18 cellular contexts compared by ENCODE assay signal in the genomic region with DNA sequence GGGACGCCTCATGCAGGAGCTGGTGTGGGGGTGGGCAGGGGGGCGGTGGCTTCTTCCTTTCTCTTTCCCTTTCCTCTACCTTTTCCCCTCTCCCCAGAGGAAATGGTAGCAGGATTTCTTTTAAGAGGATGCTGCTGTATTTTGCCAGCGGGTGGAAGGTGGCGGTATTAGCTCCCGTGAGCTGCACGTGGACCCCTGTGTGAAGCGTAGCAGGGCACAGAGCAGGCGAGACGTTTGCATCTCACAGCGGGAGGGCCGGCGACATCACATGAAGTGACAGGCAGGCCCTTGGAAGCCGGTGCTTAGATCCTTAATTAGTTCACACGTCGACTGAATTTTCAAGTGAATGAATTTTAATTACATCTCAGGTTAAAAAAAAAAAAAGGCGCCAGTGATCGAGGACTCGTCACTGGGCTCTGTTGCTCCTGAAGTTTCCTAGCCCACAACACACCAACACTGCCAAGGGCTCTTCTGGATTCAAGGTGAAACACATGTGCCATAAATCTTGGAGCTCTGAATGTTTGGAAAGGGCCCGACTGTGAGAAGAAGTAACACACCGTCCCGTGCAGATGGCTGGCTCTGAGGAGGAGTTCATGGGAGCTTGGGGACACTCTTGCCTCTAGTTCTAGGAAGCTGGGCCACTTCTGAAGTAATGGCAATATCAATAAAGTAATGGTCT. TPM values are rescaled to one million over a fixed set of nuclear protein-coding genes. Genes with fewer than 3 reads are reported as not detected.
A peak's percentile ranks its signal among the peaks of the same experiment; 100 is the strongest.
DNase-seq lines count a peak whose midpoint lies in the region; ATAC-seq and TF ChIP-seq lines count a peak whose summit lies in the region.
"Had no signal": no experiment of that assay in that cellular context is flagged by ENCODE, and none has a peak within 500 bp of the region (broad histone marks: within the 10 kb centered on the region; RNA-seq: fewer than 3 reads in every experiment).

No MANE protein-coding gene starts in this region.

- no peaks in the 10 kb centered on the region for H3K27me3 ChIP-seq in GM23338 (ENCODE audit: insufficient read depth)
- no peaks in the 10 kb centered on the region for H3K27me3 ChIP-seq in endodermal cell (ENCODE audit: control insufficient read depth, insufficient read depth, low read length, poor library complexity, severe bottlenecking)
- no peaks in the 10 kb centered on the region for H3K27me3 ChIP-seq in osteoblast (ENCODE audit: insufficient read depth, low read length)
- H3K27me3 ChIP-seq in CD4-positive, alpha-beta memory T cell (ENCODE audit: insufficient read depth, low read length): no peaks in the 10 kb centered on the region

- no peaks in the 10 kb centered on the region for H3K9me2 ChIP-seq in GM23338 (ENCODE audit: insufficient read depth)

- peak; percentile 52 for ATAC-seq in GM23338
- no peak for ATAC-seq in GM21737 (IDR thresholded peaks at IDR 0.05; ENCODE audit: unreplicated experiment)
- ATAC-seq: naive thymus-derived CD8-positive, alpha-beta T cell; stimulated activated naive CD8-positive, alpha-beta T cell treated with anti-CD3 and anti-CD28 coated beads, Interleukin-15, Interleukin-2, amounts not matched to agents 100 U/mL and 50 U/mL, for 24 hours had no signal

- CTCF ChIA-PET in CD4-positive, alpha-beta memory T cell (lab: Charles Lee; ENCODE audit: partially characterized antibody): no interaction called here

- WGBS in endodermal cell (ENCODE audit: insufficient coverage in 1 of 2, insufficient read length in 1 of 2), 2 experiments: 71 to 72% methylated on average over 14 to 18 of the region's 21 CpGs

- intact Hi-C loops in CD4-positive, alpha-beta memory T cell (cut with micrococcal nuclease): no loop called here

- POLR2A ChIA-PET in CD4-positive, alpha-beta memory T cell (lab: Charles Lee; ENCODE audit: partially characterized antibody): interaction anchor here (0.5 kb wide), 1 partner anchor 411 kb away, joined by 5 read pairs; no protein-coding TSS in a partner anchor

- H2AFZ ChIP-seq in GM23338 (no peak overlapping the region), osteoblast (ENCODE audit: low read length) (peak overlapping the region; percentile 34)

- H3K4me3 Mint-ChIP-seq in GM23338 (no peak overlapping the region), endodermal cell (no peak overlapping the region)
- no peak overlapping the region for H3K4me3 Mint-ChIP-seq in CD4-positive, alpha-beta memory T cell
- H3K4me3 Mint-ChIP-seq: CD14-positive monocyte; naive thymus-derived CD8-positive, alpha-beta T cell; type B pancreatic cell had no signal

- H3K4me3 ChIP-seq in GM23338: no peak overlapping the region
- H3K4me3 ChIP-seq in endodermal cell (ENCODE audit: low read length): no peak overlapping the region
- no peak overlapping the region for H3K4me3 ChIP-seq in osteoblast (ENCODE audit: insufficient read depth, low read length)
- no peak overlapping the region for H3K4me3 ChIP-seq in CD4-positive, alpha-beta memory T cell (ENCODE audit: low read length in 2 of 2)
- H3K4me3 ChIP-seq: lung, prostate gland had no signal

- TF ChIP-seq CTCF in GM23338 (conservative IDR thresholded peaks at IDR 0.05; ENCODE audit: low read depth in 2 of 2): 0 out of 4 replicates have a peak, but pooled peaks of 1 of the 2 experiments have one; percentile 3
- TF ChIP-seq CTCF in endodermal cell (conservative IDR thresholded peaks at IDR 0.05): no peak
- TF ChIP-seq CTCF in osteoblast (IDR thresholded peaks at IDR 0.05; ENCODE audit: extremely low read depth, low read depth, low read length): no peak

- H3K79me2 ChIP-seq in GM23338 (replicated peaks; ENCODE audit: insufficient read depth) (no peaks in the 10 kb centered on the region), osteoblast (ENCODE audit: insufficient read depth, low read length) (no peaks in the 10 kb centered on the region)

- H3K36me3 Mint-ChIP-seq in GM23338 (ENCODE audit: low read depth) (peaks cover 4% of the 10 kb centered on the region; the same call in 1 of the 3 replicates), endodermal cell (ENCODE audit: low read depth) (peaks cover 47% of the 10 kb centered on the region)
- peaks cover 3 to 15% of the 10 kb centered on the region in 2 donors for H3K36me3 Mint-ChIP-seq in CD4-positive, alpha-beta memory T cell

- H3K9me3 ChIP-seq in endodermal cell (ENCODE audit: control insufficient read depth, low read length) (no peaks in the 10 kb centered on the region), osteoblast (ENCODE audit: low read depth, low read length) (no peaks in the 10 kb centered on the region)
- no peaks in the 10 kb centered on the region for H3K9me3 ChIP-seq in CD4-positive, alpha-beta memory T cell (ENCODE audit: control insufficient read depth in 1 of 2, low read length in 2 of 2)
- H3K9me3 ChIP-seq: prostate gland had no signal

- peak overlapping the region; percentile 69; the same call in 1 of the 2 replicates for H3K27ac ChIP-seq in GM23338 (ENCODE audit: low read depth)
- no peak overlapping the region for H3K27ac ChIP-seq in endodermal cell (ENCODE audit: low read depth, low read length)
- H3K27ac ChIP-seq in osteoblast (ENCODE audit: low read depth, low read length): peak overlapping the region; percentile 65
- no peak overlapping the region for H3K27ac ChIP-seq in CD4-positive, alpha-beta memory T cell (ENCODE audit: low read depth, low read length)
- H3K27ac ChIP-seq: prostate gland, VCaP had no signal

- H3K9ac ChIP-seq in endodermal cell (ENCODE audit: extremely low read depth, low read length, poor library complexity, severe bottlenecking): no peak overlapping the region

- H3K4me1 ChIP-seq in GM23338 (ENCODE audit: insufficient read depth) (peaks cover 13% of the 10 kb centered on the region; the same call in 1 of the 2 replicates), endodermal cell (ENCODE audit: control insufficient read depth, insufficient read depth, low read length) (no peaks in the 10 kb centered on the region), osteoblast (ENCODE audit: insufficient read depth, low read length) (peaks cover 11% of the 10 kb centered on the region)
- H3K4me1 ChIP-seq in CD4-positive, alpha-beta memory T cell (ENCODE audit: insufficient read depth, low read length): no peaks in the 10 kb centered on the region
- H3K4me1 ChIP-seq: prostate gland had no signal

- DNase-seq in GM23338 (ENCODE audit: low spot score) (peak; percentile 63), NCI-H69 (lab: John Stamatoyannopoulos, UW) (peak; percentile 14), endodermal cell (peak; percentile 90), osteoblast (ENCODE audit: insufficient read length, low spot score, missing footprints) (peak; percentile 90)
- no peak for DNase-seq in activated naive CD4-positive, alpha-beta T cell treated with Interleukin-2 at 50 U/mL for 16 hours
- DNase-seq in CD4-positive, alpha-beta memory T cell: no peak
- DNase-seq: DMS79; MM.1S; NCI-H2081; stimulated activated naive CD8-positive, alpha-beta T cell treated with anti-CD3 and anti-CD28 coated beads, Interleukin-15, Interleukin-2, amounts not matched to agents 100 U/mL and 50 U/mL, for 24 hours; T-helper 1 cell had no signal

- H3K27ac Mint-ChIP-seq in GM23338 (no peak overlapping the region), endodermal cell (no peak overlapping the region)
- H3K27ac Mint-ChIP-seq in CD4-positive, alpha-beta memory T cell: no peak overlapping the region
- H3K27ac Mint-ChIP-seq: type B pancreatic cell had no signal

- no peaks in the 10 kb centered on the region; the same call in 1 of the 2 replicates for H4K20me1 ChIP-seq in GM23338 (replicated peaks; ENCODE audit: insufficient read depth)
- no peaks in the 10 kb centered on the region for H4K20me1 ChIP-seq in osteoblast (ENCODE audit: insufficient read depth, low read length)

- H3K36me3 ChIP-seq in GM23338 (ENCODE audit: insufficient read depth) (no peaks in the 10 kb centered on the region), endodermal cell (ENCODE audit: control insufficient read depth, insufficient read depth, low read length) (peaks cover 34% of the 10 kb centered on the region), osteoblast (ENCODE audit: insufficient read depth, low read length) (peaks cover 9% of the 10 kb centered on the region)
- no peaks in the 10 kb centered on the region for H3K36me3 ChIP-seq in CD4-positive, alpha-beta memory T cell (ENCODE audit: insufficient read depth, low read length)
- H3K36me3 ChIP-seq: prostate gland had no signal

- H3K27me3 Mint-ChIP-seq in GM23338 (ENCODE audit: insufficient read depth, low read depth, poor library complexity): peaks cover 14% of the 10 kb centered on the region
- no peaks in the 10 kb centered on the region for H3K27me3 Mint-ChIP-seq in endodermal cell (ENCODE audit: insufficient read depth)
- H3K27me3 Mint-ChIP-seq in CD4-positive, alpha-beta memory T cell: no peaks in the 10 kb centered on the region
- H3K27me3 Mint-ChIP-seq: naive thymus-derived CD8-positive, alpha-beta T cell; type B pancreatic cell had no signal

- no peaks in the 10 kb centered on the region for H3K9me3 Mint-ChIP-seq in GM23338
- no peaks in the 10 kb centered on the region for H3K9me3 Mint-ChIP-seq in endodermal cell
- H3K9me3 Mint-ChIP-seq in CD4-positive, alpha-beta memory T cell: peaks cover 0 to 1% (median 0%) of the 10 kb centered on the region in 8 donors
- H3K9me3 Mint-ChIP-seq: naive thymus-derived CD8-positive, alpha-beta T cell; type B pancreatic cell had no signal

- peaks cover 26% of the 10 kb centered on the region for H3K4me1 Mint-ChIP-seq in GM23338
- peaks cover 23% of the 10 kb centered on the region for H3K4me1 Mint-ChIP-seq in endodermal cell
- H3K4me1 Mint-ChIP-seq in CD4-positive, alpha-beta memory T cell: no peaks in the 10 kb centered on the region

- no peak overlapping the region for H3K4me2 ChIP-seq in GM23338
- peak overlapping the region; percentile 46 for H3K4me2 ChIP-seq in osteoblast (ENCODE audit: insufficient read depth, low read length)

- H3F3A ChIP-seq in GM23338 (replicated peaks; ENCODE audit: low read depth): 0 out of 2 replicates have a peak, but pooled peaks cover 4% of the 10 kb centered on the region

TF ChIP-seq in GM23338, 12 proteins besides CTCF, POLR2A, EP300 and RAD21 (continues in another document):
- TF ChIP-seq NANOG (IDR thresholded peaks at IDR 0.05; ENCODE audit: borderline replicate concordance): no peak

RNA-seq across cellular contexts. Expression of a gene that starts 45.8 kb away (rescaled TPM):
- total RNA-seq in GM23338 (2014; rRNA removed; shearing (Covaris generic)): 42.6 and 47.6 TPM in 2 replicates
- polyA plus RNA-seq in GM23338 (2016; fragmentation: Nextera tagmentation; extraction: Ambion mirVana): 8.3 and 9.1 TPM in 2 replicates
- 10 to 100 TPM; 19.5 to 47.0 TPM for total RNA-seq in endodermal cell
- 12.5 TPM for polyA plus RNA-seq in endodermal cell (2013, experiment 1 of 2)
- polyA plus RNA-seq in endodermal cell (2013, experiment 2 of 2): 15.5 TPM
- total RNA-seq in osteoblast: 0.72 and 1.5 TPM in 2 replicates
- not detected for total RNA-seq in CD4-positive, alpha-beta memory T cell
- not detected for polyA plus RNA-seq in CD4-positive, alpha-beta memory T cell
- total RNA-seq: naive thymus-derived CD8-positive, alpha-beta T cell had no signal
- polyA plus RNA-seq: CD14-positive monocyte; naive thymus-derived CD8-positive, alpha-beta T cell had no signal

Comparison
In these comparisons a context has a peak if more than half of its experiments do, and no peak if none do; other contexts are left out.
1. DNase-seq: peak in GM23338 (single experiment), NCI-H69 (single experiment), endodermal cell (single experiment) and osteoblast (single experiment); none in activated naive CD4-positive, alpha-beta T cell treated with Interleukin-2 at 50 U/mL for 16 hours (single experiment) and CD4-positive, alpha-beta memory T cell (0 of 5).
2. H3K27ac ChIP-seq: peak in GM23338 (single experiment) and osteoblast (single experiment); none in endodermal cell (single experiment) and CD4-positive, alpha-beta memory T cell (single experiment).